27 cellular contexts compared by ENCODE assay signal in the genomic region with DNA sequence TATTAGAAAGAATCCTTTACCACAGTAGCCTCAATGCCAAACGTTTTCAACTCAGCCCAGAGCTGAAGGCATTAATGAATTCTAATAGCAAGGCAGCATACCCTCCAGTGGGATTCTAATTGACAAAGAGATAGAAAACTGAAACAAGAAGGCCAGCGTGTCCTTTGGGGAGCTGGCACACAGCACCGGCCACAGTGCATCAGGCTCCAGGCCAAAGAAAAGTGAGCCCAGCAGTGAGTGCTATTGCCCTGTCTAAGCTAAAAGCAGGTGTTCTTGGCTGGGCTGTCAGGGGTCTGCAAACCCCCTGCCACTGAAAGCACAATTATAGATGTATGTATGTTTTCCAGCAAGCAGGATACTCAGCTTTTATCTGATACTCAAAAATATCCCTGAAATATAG. TPM values are rescaled to one million over a fixed set of nuclear protein-coding genes. Genes with fewer than 3 reads are reported as not detected.
"Had no signal": no experiment of that assay in that cellular context is flagged by ENCODE, and none has a peak within 500 bp of the region (broad histone marks: within the 10 kb centered on the region; RNA-seq: fewer than 3 reads in every experiment).

No MANE protein-coding gene starts in this region.

- ATAC-seq: activated CD4-positive, alpha-beta T cell treated with anti-CD3 and anti-CD28 coated beads for 36 hours; activated CD4-positive, CD25-positive, alpha-beta regulatory T cell treated with anti-CD3 and anti-CD28 coated beads, Interleukin-2, amount 50 U/mL, for 24 hours; activated T-cell treated with anti-CD3 and anti-CD28 coated beads, Interleukin-2, amount 50 U/mL, for 4 hours; activated T-helper 17 cell treated with anti-CD3 and anti-CD28 coated beads, Interleukin-2, amount 50 U/mL, for 72 hours; effector memory CD8-positive, alpha-beta T cell; foreskin keratinocyte; gastrocnemius medialis; heart right ventricle; T-helper 17 cell had no signal

- DNase-seq: activated B cell treated with CpG ODN at 0.5 μM for 24 hours; activated CD4-positive, alpha-beta memory T cell treated with anti-CD3 and anti-CD28 coated beads, Interleukin-2, amount 10 ng/mL, durations not matched to agents 7 days and 5 days; activated CD4-positive, alpha-beta T cell treated with anti-CD3 and anti-CD28 coated beads for 36 hours; activated CD4-positive, alpha-beta T cell treated with anti-CD3 and anti-CD28 coated beads, Interleukin-2, amount 10 ng/mL, durations not matched to agents 7 days and 5 days; activated CD4-positive, alpha-beta T cell treated with anti-CD3 and anti-CD28 coated beads, Interleukin-2, amount 50 U/mL, for 4 hours; activated CD8-positive, alpha-beta memory T cell treated with anti-CD3 and anti-CD28 coated beads for 24 hours; activated effector memory CD4-positive, alpha-beta T cell treated with Interleukin-2 at 50 U/mL for 16 hours; activated gamma-delta T cell treated with Interleukin-2 at 50 U/mL for 16 hours; activated naive CD4-positive, alpha-beta T cell treated with anti-CD3 and anti-CD28 coated beads, Interleukin-2, amount 50 U/mL, for 16 hours; activated naive CD4-positive, alpha-beta T cell treated with Interleukin-2 at 50 U/mL for 16 hours; activated T-cell treated with anti-CD3 and anti-CD28 coated beads, Interleukin-2, amount 50 U/mL, for 4 hours; amniotic stem cell; brain microvascular endothelial cell; cortex of kidney; dermis blood vessel endothelial cell; effector CD4-positive, alpha-beta T cell; effector memory CD8-positive, alpha-beta T cell; erythroblast; foreskin keratinocyte; gastrocnemius medialis; heart right ventricle; T-helper 1 cell; T-helper 17 cell; T1000; WERI-Rb-1 had no signal

RNA-seq across cellular contexts. Expression of a gene that starts 40.4 kb away (rescaled TPM):
- total RNA-seq: activated B cell treated with CpG ODN at 0.5 μM for 24 hours; activated CD4-positive, alpha-beta memory T cell treated with anti-CD3 and anti-CD28 coated beads, Interleukin-2, amount 10 ng/mL, durations not matched to agents 7 days and 5 days; activated CD4-positive, alpha-beta T cell treated with anti-CD3 and anti-CD28 coated beads for 36 hours; activated CD4-positive, alpha-beta T cell treated with anti-CD3 and anti-CD28 coated beads, Interleukin-2, amount 10 ng/mL, durations not matched to agents 7 days and 5 days; activated T-helper 17 cell treated with anti-CD3 and anti-CD28 coated beads, Interleukin-2, amount 50 U/mL, for 72 hours; T-helper 17 cell had no signal
